Comparison of ENCODE assay signal across 8 cellular contexts in the genomic region with DNA sequence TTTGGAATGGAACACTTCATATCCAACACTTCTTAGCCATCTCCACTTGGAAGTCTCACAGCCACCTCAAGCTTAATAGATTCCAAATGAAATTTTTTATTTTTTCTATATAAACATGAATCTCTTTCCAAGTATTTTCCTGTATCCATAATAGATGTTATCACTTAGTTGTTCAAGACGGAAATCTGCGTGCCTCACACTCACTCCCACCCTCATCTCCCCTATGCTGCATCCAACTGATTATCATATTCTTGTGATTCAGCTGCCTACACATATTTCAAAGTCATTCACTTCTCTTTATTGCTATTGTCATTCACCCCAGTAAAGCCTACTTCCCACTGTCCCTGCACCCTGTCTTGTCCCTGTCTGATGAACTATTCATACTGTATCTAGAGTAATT.
"Had no signal": no experiment of that assay in that cellular context is flagged by ENCODE, and none has a peak within 500 bp of the region (broad histone marks: within the 10 kb centered on the region; RNA-seq: fewer than 3 reads in every experiment).

No MANE protein-coding gene starts in this region.

- H3K9ac ChIP-seq: GM23248 had no signal

- H3K27ac ChIP-seq: GM23248 had no signal

- DNase-seq: GOT3, H7, H9, HCEC 1CT had no signal

- H3K4me3 Mint-ChIP-seq: GM23338, H9, HFFc6 had no signal

- H3K36me3 ChIP-seq: HAP-1 had no signal

- H3K27ac Mint-ChIP-seq: GM23338, H9, HFFc6 had no signal

- H3K9me3 Mint-ChIP-seq: GM23338, H9, HFFc6 had no signal

- H2AFZ ChIP-seq: GM23248, GM23338 had no signal

- H3K4me3 ChIP-seq: GM23248, GM23338, HAP-1 had no signal

- H3K9me3 ChIP-seq: HAP-1 had no signal

- H3K4me1 ChIP-seq: HAP-1 had no signal

- H3K4me2 ChIP-seq: GM23338 had no signal
